In the genomic region with DNA sequence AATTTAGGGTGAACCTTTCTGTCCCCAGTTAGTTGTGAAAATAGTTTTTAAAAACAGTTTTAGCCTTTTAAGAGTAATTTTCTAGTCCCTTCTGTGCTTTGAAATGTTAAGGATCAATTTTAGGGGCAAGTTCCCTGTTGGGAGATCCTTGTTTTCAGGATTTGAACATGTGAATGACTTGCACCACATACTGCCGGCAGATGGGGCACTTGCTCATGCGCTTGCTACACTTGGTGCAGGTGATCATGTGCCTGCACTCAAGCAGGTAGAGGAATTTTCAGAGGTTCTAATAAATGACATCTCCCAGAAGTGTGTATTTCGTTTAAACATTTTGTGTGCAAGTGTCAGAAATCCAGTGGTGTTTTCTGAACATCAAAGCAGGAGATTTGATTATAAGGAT, we compare ENCODE assay signal across 8 cellular contexts.
DNase-seq lines count a peak whose midpoint lies in the region; ATAC-seq, FAIRE-seq and TF ChIP-seq lines count a peak whose summit lies in the region.

No MANE protein-coding gene starts in this region.

- no peak for FAIRE-seq in GM12878 (lab: Jason Lieb, UNC)

- RAD21 ChIA-PET in GM12878 (lab: Charles Lee; ENCODE audit: unreplicated experiment), result no interaction called here

- ATAC-seq in GM12878 (peak; percentile 70), mucosa of descending colon (peak; percentile 44), HG03378 (IDR thresholded peaks at IDR 0.05; ENCODE audit: unreplicated experiment) (no peak), GM19351 (IDR thresholded peaks at IDR 0.05; ENCODE audit: unreplicated experiment) (no peak)

- intact Hi-C loops in GM12878 (cut with micrococcal nuclease; ENCODE audit: unreplicated experiment) (loop anchor here (1.0 to 10.0 kb wide), 2 partner anchors 213 to 320 kb away; no protein-coding TSS in a partner anchor), mucosa of descending colon (cut with DNase I, micrococcal nuclease) (no loop called here), ovary (cut with DNase I) (no loop called here)

- no peak overlapping the region for H3K9ac ChIP-seq in GM12878 (ENCODE audit: control insufficient read depth, insufficient read depth, low read length)

- no peaks in the 10 kb centered on the region for H4K20me1 ChIP-seq in GM12878 (ENCODE audit: control insufficient read depth, insufficient read depth)

- no peak overlapping the region for H3K4me3 ChIP-seq in GM12865 (ENCODE audit: low read depth, low read length)
- no peak overlapping the region for H3K4me3 ChIP-seq in HEK293 (ENCODE audit: low read depth, low read length)
- no peak overlapping the region for H3K4me3 ChIP-seq in GM12878
- H3K4me3 ChIP-seq in mucosa of descending colon, result no peak overlapping the region
- no peak overlapping the region for H3K4me3 ChIP-seq in tibial nerve
- no peak overlapping the region for H3K4me3 ChIP-seq in ovary

- TF ChIP-seq RAD21 in GM12878 (IDR thresholded peaks at IDR 0.05; ENCODE audit: insufficient read depth, low read depth, low read length), result peak; percentile 66

- H3K27ac ChIP-seq in HEK293 (ENCODE audit: extremely low read depth, low read depth, low read length) (no peak overlapping the region), GM12878 (ENCODE audit: control insufficient read depth, insufficient read depth) (no peak overlapping the region), tibial nerve (no peak overlapping the region), ovary (no peak overlapping the region)

- in situ Hi-C loops in GM12878 (cut with MboI), result no loop called here

- no peaks in the 10 kb centered on the region; the same call in 1 of the 2 replicates for H3K9me3 ChIP-seq in HEK293 (ENCODE audit: control insufficient read depth, insufficient read depth, low read depth, low read length)
- H3K9me3 ChIP-seq in GM12878 (replicated peaks; ENCODE audit: control insufficient read depth, insufficient read depth, low read length), result no peaks in the 10 kb centered on the region
- H3K9me3 ChIP-seq in mucosa of descending colon, result no peaks in the 10 kb centered on the region
- no peaks in the 10 kb centered on the region for H3K9me3 ChIP-seq in tibial nerve
- H3K9me3 ChIP-seq in ovary, result no peaks in the 10 kb centered on the region

- H3K4me1 ChIP-seq in HEK293 (ENCODE audit: control insufficient read depth, insufficient read depth, low read length) (no peaks in the 10 kb centered on the region), GM12878 (ENCODE audit: control insufficient read depth, insufficient read depth, low read length) (no peaks in the 10 kb centered on the region), mucosa of descending colon (ENCODE audit: low read depth) (no peaks in the 10 kb centered on the region), tibial nerve (no peaks in the 10 kb centered on the region), ovary (ENCODE audit: insufficient read depth) (no peaks in the 10 kb centered on the region)

- no TSS peak for BruUV-seq in GM12878 (replicated peaks; lab: Mats Ljungman, UMichigan)

- H3K4me2 ChIP-seq in GM12878 (ENCODE audit: control insufficient read depth, insufficient read depth), result no peak overlapping the region

- POLR2A ChIA-PET in HEK293 (lab: Yijun Ruan, JAX) (no interaction called here), GM12878 (lab: Charles Lee) (no interaction called here)

- H3K79me2 ChIP-seq in GM12878 (ENCODE audit: control insufficient read depth, insufficient read depth, low read length), result no peaks in the 10 kb centered on the region

- TF ChIP-seq EP300 in GM12878 (IDR thresholded peaks at IDR 0.05; ENCODE audit: borderline replicate concordance in 1 of 2, control insufficient read depth in 1 of 2, low read depth in 2 of 2, low read length in 2 of 2) (no peak), tibial nerve (IDR thresholded peaks at IDR 0.05) (no peak), ovary (IDR thresholded peaks at IDR 0.05) (no peak)

- TF ChIP-seq POLR2A in GM12878 (IDR thresholded peaks at IDR 0.05; ENCODE audit: low read depth, low read length) (no peak), tibial nerve (IDR thresholded peaks at IDR 0.05) (no peak), ovary (IDR thresholded peaks at IDR 0.05) (no peak)

- DNase-seq in GM12865 (ENCODE audit: low read depth), result peak; percentile 27
- DNase-seq in GM12878 (ENCODE audit: low read depth, low spot score), result no peak
- peak in 2 of 3 donors; percentile 29 to 50 for DNase-seq in mucosa of descending colon
- DNase-seq in tibial nerve (ENCODE audit: low spot score in 2 of 2), result no peak
- no peak for DNase-seq in ovary

- no peak overlapping the region for H2AFZ ChIP-seq in GM12878 (ENCODE audit: control insufficient read depth, low read depth, low read length)

- CTCF ChIA-PET in HEK293 (lab: Yijun Ruan, JAX), result interaction anchor here (0.6 to 2.3 kb wide), 4 partner anchors 12 to 1848 kb away, joined by 3 to 10 read pairs (median 4); no protein-coding TSS in a partner anchor
- CTCF ChIA-PET in GM12878 (lab: Yijun Ruan, JAX), result no interaction called here

- WGBS in GM12878 (ENCODE audit: insufficient coverage, insufficient replicate concordance, low lambda C conversion rate, missing lambda C conversion rate), result 41% methylated on average over 3 of the region's 3 CpGs
- 26 to 30% methylated on average over 3 of the region's 3 CpGs for WGBS in tibial nerve, 2 donors
- WGBS in ovary, 3 donors, result 16 to 39% (median 20%) methylated on average over 3 of the region's 3 CpGs

- H3K36me3 ChIP-seq in HEK293 (ENCODE audit: control insufficient read depth in 2 of 2, insufficient read depth in 1 of 2, low read length in 2 of 2) (no peaks in the 10 kb centered on the region; a peak in 1 of 3 replicates), GM12878 (ENCODE audit: control insufficient read depth in 2 of 2, insufficient read depth in 2 of 2, low read length in 1 of 2) (no peaks in the 10 kb centered on the region), mucosa of descending colon (ENCODE audit: low read depth) (no peaks in the 10 kb centered on the region), tibial nerve (no peaks in the 10 kb centered on the region), ovary (no peaks in the 10 kb centered on the region)

- no peaks in the 10 kb centered on the region for H3K27me3 ChIP-seq in GM12878 (replicated peaks in 1 of 2; ENCODE audit: control insufficient read depth in 2 of 2, insufficient read depth in 2 of 2, low read length in 1 of 2)
- H3K27me3 ChIP-seq in tibial nerve, result no peaks in the 10 kb centered on the region
- no peaks in the 10 kb centered on the region for H3K27me3 ChIP-seq in ovary

- TF ChIP-seq CTCF in GM12865 (IDR thresholded peaks at IDR 0.05; ENCODE audit: insufficient read depth, low read depth, low read length, missing control alignments) (peak; percentile 41), HEK293 (tag by site-specific recombination; IDR thresholded peaks at IDR 0.05) (peak; percentile 24; the same call in 1 of the 2 replicates), GM12878 (IDR thresholded peaks at IDR 0.05 in 2 of 3, conservative IDR thresholded peaks at IDR 0.05 in 1 of 3; ENCODE audit: control insufficient read depth in 2 of 3, extremely low read depth in 1 of 3, insufficient read depth in 1 of 3, low read depth in 3 of 3, low read length in 3 of 3) (peak; percentile 33 to 45 (median 42); a peak in 5 of 6 replicates), mucosa of descending colon (IDR thresholded peaks at IDR 0.05) (no peak), tibial nerve (IDR thresholded peaks at IDR 0.05) (peak in 2 of 5 experiments; percentile 6 to 9), ovary (IDR thresholded peaks at IDR 0.05) (no peak)

- SMC1A ChIA-PET in GM12878 (lab: Charles Lee; ENCODE audit: uncharacterized antibody, unreplicated experiment), result interaction anchor here (1.0 to 1.8 kb wide), 2 partner anchors 10 to 320 kb away, joined by 3 to 6 read pairs; no protein-coding TSS in a partner anchor

TF ChIP-seq in HEK293, 187 proteins besides CTCF, POLR2A, EP300 and RAD21:
- peak; percentile 52 for TF ChIP-seq ZNF654 (tag by site-specific recombination; IDR thresholded peaks at IDR 0.05; ENCODE audit: low read depth)
- no peak for TF ChIP-seq ZIC2 (tag by site-specific recombination; IDR thresholded peaks at IDR 0.05)

TF ChIP-seq in GM12878, 131 proteins besides CTCF, POLR2A, EP300 and RAD21:
- TF ChIP-seq SMC3 (IDR thresholded peaks at IDR 0.05; ENCODE audit: borderline replicate concordance, low read length) (peak; percentile 46; the same call in 1 of the 2 replicates), YY1 (IDR thresholded peaks at IDR 0.05; ENCODE audit: low read depth, low read length) (no peak), RUNX3 (IDR thresholded peaks at IDR 0.05; ENCODE audit: low read length) (no peak)
- TF ChIP-seq, protein P1, sequence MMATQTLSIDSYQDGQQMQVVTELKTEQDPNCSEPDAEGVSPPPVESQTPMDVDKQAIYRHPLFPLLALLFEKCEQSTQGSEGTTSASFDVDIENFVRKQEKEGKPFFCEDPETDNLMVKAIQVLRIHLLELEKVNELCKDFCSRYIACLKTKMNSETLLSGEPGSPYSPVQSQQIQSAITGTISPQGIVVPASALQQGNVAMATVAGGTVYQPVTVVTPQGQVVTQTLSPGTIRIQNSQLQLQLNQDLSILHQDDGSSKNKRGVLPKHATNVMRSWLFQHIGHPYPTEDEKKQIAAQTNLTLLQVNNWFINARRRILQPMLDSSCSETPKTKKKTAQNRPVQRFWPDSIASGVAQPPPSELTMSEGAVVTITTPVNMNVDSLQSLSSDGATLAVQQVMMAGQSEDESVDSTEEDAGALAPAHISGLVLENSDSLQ (IDR thresholded peaks at IDR 0.05), result no peak

Comparison
In these comparisons a context has a peak if more than half of its experiments do, and no peak if none do; other contexts are left out.
1. DNase-seq: peak in GM12865 (single experiment) and mucosa of descending colon (2 of 3); none in GM12878 (single experiment), tibial nerve (0 of 2) and ovary (0 of 5).
2. CTCF ChIP-seq: peak in GM12865 (single experiment), HEK293 (single experiment) and GM12878 (3 of 3); none in mucosa of descending colon (single experiment) and ovary (0 of 3).
3. ATAC-seq: peak in GM12878 (single experiment) and mucosa of descending colon (single experiment); none in HG03378 (single experiment) and GM19351 (single experiment).